Comparison of ENCODE assay signal across 2 cellular contexts in genomic region chr2:195545811-195546210, GRCh38.
TF ChIP-seq lines count a peak whose summit lies in the region.

No MANE protein-coding gene starts in this region.

TF ChIP-seq in A549, 52 proteins besides CTCF, POLR2A, EP300 and RAD21:
- TF ChIP-seq, protein P1, sequence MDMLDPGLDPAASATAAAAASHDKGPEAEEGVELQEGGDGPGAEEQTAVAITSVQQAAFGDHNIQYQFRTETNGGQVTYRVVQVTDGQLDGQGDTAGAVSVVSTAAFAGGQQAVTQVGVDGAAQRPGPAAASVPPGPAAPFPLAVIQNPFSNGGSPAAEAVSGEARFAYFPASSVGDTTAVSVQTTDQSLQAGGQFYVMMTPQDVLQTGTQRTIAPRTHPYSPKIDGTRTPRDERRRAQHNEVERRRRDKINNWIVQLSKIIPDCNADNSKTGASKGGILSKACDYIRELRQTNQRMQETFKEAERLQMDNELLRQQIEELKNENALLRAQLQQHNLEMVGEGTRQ (IDR thresholded peaks at IDR 0.05): no peak
- TF ChIP-seq NR3C1 (IDR thresholded peaks at IDR 0.05) (no peak), BHLHE40 (IDR thresholded peaks at IDR 0.05; ENCODE audit: low read depth, low read length) (no peak), PHF8 (IDR thresholded peaks at IDR 0.05; ENCODE audit: borderline replicate concordance, low read depth) (no peak), CBX8 (IDR thresholded peaks at IDR 0.05) (no peak), HOXA7 (CRISPR knock-in tag; IDR thresholded peaks at IDR 0.05) (no peak), RFX5 (IDR thresholded peaks at IDR 0.05) (no peak), KDM1A (IDR thresholded peaks at IDR 0.05; ENCODE audit: low read depth) (no peak), HDAC2 (IDR thresholded peaks at IDR 0.05) (no peak), CBX2 (IDR thresholded peaks at IDR 0.05; ENCODE audit: borderline replicate concordance, low read depth) (no peak), CHD2 (IDR thresholded peaks at IDR 0.05; ENCODE audit: low read length, partially characterized antibody) (no peak), ESRRA (IDR thresholded peaks at IDR 0.05; ENCODE audit: borderline replicate concordance, low read length) (no peak), HEYL (CRISPR knock-in tag; IDR thresholded peaks at IDR 0.05) (no peak), ATOH8 (CRISPR knock-in tag; IDR thresholded peaks at IDR 0.05; ENCODE audit: low read depth) (no peak), KDM5A (IDR thresholded peaks at IDR 0.05) (no peak), MAFK (IDR thresholded peaks at IDR 0.05; ENCODE audit: partially characterized antibody) (no peak), HOXB5 (CRISPR knock-in tag; IDR thresholded peaks at IDR 0.05) (no peak), EHF (CRISPR knock-in tag; IDR thresholded peaks at IDR 0.05) (no peak), REST (IDR thresholded peaks at IDR 0.05) (no peak)

TF ChIP-seq in IMR-90, 13 proteins besides CTCF, POLR2A, EP300 and RAD21 (continued from another document):
- TF ChIP-seq MXI1 (IDR thresholded peaks at IDR 0.05; ENCODE audit: borderline replicate concordance, low read depth, low read length) (no peak), ELK1 (IDR thresholded peaks at IDR 0.05; ENCODE audit: borderline replicate concordance, low read depth, low read length) (no peak), FOS (IDR thresholded peaks at IDR 0.05; ENCODE audit: low read depth, low read length) (no peak), CEBPB (IDR thresholded peaks at IDR 0.05; ENCODE audit: low read depth, low read length) (no peak), SMC3 (IDR thresholded peaks at IDR 0.05; ENCODE audit: low read depth, low read length) (no peak), NFE2L2 (IDR thresholded peaks at IDR 0.05; ENCODE audit: low read depth, low read length) (no peak), BHLHE40 (IDR thresholded peaks at IDR 0.05; ENCODE audit: low read depth, low read length) (no peak), MAZ (IDR thresholded peaks at IDR 0.05; ENCODE audit: borderline replicate concordance, low read depth, low read length) (no peak), CHD1 (IDR thresholded peaks at IDR 0.05; ENCODE audit: low read depth, low read length) (no peak)
